17 cellular contexts compared by ENCODE assay signal in genomic region chr3:132469326-132469725, GRCh38. TPM values are rescaled to one million over a fixed set of nuclear protein-coding genes. Genes with fewer than 3 reads are reported as not detected.
A peak's percentile ranks its signal among the peaks of the same experiment; 100 is the strongest.
DNase-seq lines count a peak whose midpoint lies in the region; ATAC-seq and TF ChIP-seq lines count a peak whose summit lies in the region.
"Had no signal": no experiment of that assay in that cellular context is flagged by ENCODE, and none has a peak within 500 bp of the region (broad histone marks: within the 10 kb centered on the region; RNA-seq: fewer than 3 reads in every experiment).

No MANE protein-coding gene starts in this region.

- H3K27ac Mint-ChIP-seq in activated CD8-positive, alpha-beta memory T cell treated with anti-CD3 and anti-CD28 coated beads, Interleukin-2, amount 10 ng/mL, durations not matched to agents 7 days and 5 days, result peak overlapping the region; percentile 43
- peak overlapping the region; percentile 46; the same call in 1 of the 2 replicates for H3K27ac Mint-ChIP-seq in WTC11
- H3K27ac Mint-ChIP-seq in neural crest cell (ENCODE audit: unreplicated experiment), result peak overlapping the region; percentile 64
- H3K27ac Mint-ChIP-seq in T-helper 17 cell, result no peak overlapping the region
- H3K27ac Mint-ChIP-seq: B cell; CD8-positive, alpha-beta T cell; H9 had no signal

- H3K9me3 Mint-ChIP-seq in activated CD8-positive, alpha-beta memory T cell treated with anti-CD3 and anti-CD28 coated beads, Interleukin-2, amount 10 ng/mL, durations not matched to agents 7 days and 5 days (ENCODE audit: low read depth), result peaks cover 2% of the 10 kb centered on the region
- H3K9me3 Mint-ChIP-seq in WTC11 (peaks cover 3% of the 10 kb centered on the region; the same call in 1 of the 2 replicates), neural crest cell (peaks cover 2% of the 10 kb centered on the region)
- H3K9me3 Mint-ChIP-seq: CD8-positive, alpha-beta T cell had no signal

- no peak for DNase-seq in activated CD8-positive, alpha-beta memory T cell treated with anti-CD3 and anti-CD28 coated beads, Interleukin-2, amount 10 ng/mL, durations not matched to agents 7 days and 5 days
- no peak for DNase-seq in activated CD8-positive, alpha-beta memory T cell treated with anti-CD3 and anti-CD28 coated beads for 24 hours
- DNase-seq in WTC11 (ENCODE audit: low spot score), result no peak
- no peak for DNase-seq in neural crest cell (ENCODE audit: low read depth, low spot score)
- no peak for DNase-seq in epidermal melanocyte (ENCODE audit: insufficient read length, low spot score)
- DNase-seq in T-helper 17 cell, result no peak
- no peak for DNase-seq in dedifferentiated amniotic fluid mesenchymal stem cell (ENCODE audit: extremely low spot score)
- no peak for DNase-seq in HT-29 (ENCODE audit: low spot score)
- DNase-seq: Calu3; CD8-positive, alpha-beta T cell; DMS 273 treated with DMSO at 0.1 percent for 48 hours; DMS53; DND-41; EL; H9 had no signal

- no peaks in the 10 kb centered on the region for H3K9me3 ChIP-seq in T-helper 17 cell (ENCODE audit: control insufficient read depth, low read length, poor library complexity, severe bottlenecking)

- H3K4me3 Mint-ChIP-seq in activated CD8-positive, alpha-beta memory T cell treated with anti-CD3 and anti-CD28 coated beads, Interleukin-2, amount 10 ng/mL, durations not matched to agents 7 days and 5 days, result no peak overlapping the region
- H3K4me3 Mint-ChIP-seq in WTC11 (no peak overlapping the region), neural crest cell (no peak overlapping the region), T-helper 17 cell (no peak overlapping the region)
- H3K4me3 Mint-ChIP-seq: B cell; CD8-positive, alpha-beta T cell; H9 had no signal

- TF ChIP-seq CTCF in WTC11 (IDR thresholded peaks at IDR 0.05), result no peak
- no peak for TF ChIP-seq CTCF in neural crest cell (conservative IDR thresholded peaks at IDR 0.05)

- POLR2A ChIA-PET in WTC11 (lab: Charles Lee), result no interaction called here

- ATAC-seq in activated CD8-positive, alpha-beta memory T cell treated with anti-CD3 and anti-CD28 coated beads, Interleukin-2, amount 10 ng/mL, durations not matched to agents 7 days and 5 days, result no peak
- ATAC-seq in WTC11 (no peak), T-helper 17 cell (no peak)
- ATAC-seq: CD8-positive, alpha-beta T cell; GM12878 had no signal

- peaks cover 31% of the 10 kb centered on the region for H3K36me3 Mint-ChIP-seq in activated CD8-positive, alpha-beta memory T cell treated with anti-CD3 and anti-CD28 coated beads, Interleukin-2, amount 10 ng/mL, durations not matched to agents 7 days and 5 days
- peaks cover 63% of the 10 kb centered on the region for H3K36me3 Mint-ChIP-seq in WTC11
- H3K36me3 Mint-ChIP-seq in neural crest cell (ENCODE audit: low read depth), result peaks cover 34% of the 10 kb centered on the region
- peaks cover 2% of the 10 kb centered on the region for H3K36me3 Mint-ChIP-seq in T-helper 17 cell (ENCODE audit: low read depth)

- no peaks in the 10 kb centered on the region for H3K27me3 Mint-ChIP-seq in activated CD8-positive, alpha-beta memory T cell treated with anti-CD3 and anti-CD28 coated beads, Interleukin-2, amount 10 ng/mL, durations not matched to agents 7 days and 5 days
- H3K27me3 Mint-ChIP-seq in WTC11 (ENCODE audit: low read depth), result no peaks in the 10 kb centered on the region
- H3K27me3 Mint-ChIP-seq in neural crest cell (ENCODE audit: low read depth), result no peaks in the 10 kb centered on the region
- H3K27me3 Mint-ChIP-seq in T-helper 17 cell, result no peaks in the 10 kb centered on the region
- H3K27me3 Mint-ChIP-seq: B cell had no signal

- CTCF ChIA-PET in activated CD8-positive, alpha-beta memory T cell treated with anti-CD3 and anti-CD28 coated beads, Interleukin-2, amount 10 ng/mL, durations not matched to agents 7 days and 5 days (lab: Charles Lee), result no interaction called here
- CTCF ChIA-PET in WTC11 (lab: Charles Lee), result no interaction called here

- no peaks in the 10 kb centered on the region for H3K4me1 Mint-ChIP-seq in activated CD8-positive, alpha-beta memory T cell treated with anti-CD3 and anti-CD28 coated beads, Interleukin-2, amount 10 ng/mL, durations not matched to agents 7 days and 5 days
- peaks cover 9% of the 10 kb centered on the region for H3K4me1 Mint-ChIP-seq in WTC11
- H3K4me1 Mint-ChIP-seq in neural crest cell, result peaks cover 9% of the 10 kb centered on the region
- H3K4me1 Mint-ChIP-seq in T-helper 17 cell, result no peaks in the 10 kb centered on the region
- H3K4me1 Mint-ChIP-seq: B cell had no signal

TF ChIP-seq in WTC11, 78 proteins besides CTCF, POLR2A, EP300 and RAD21:
- TF ChIP-seq ZNF671 (CRISPR knock-in tag; IDR thresholded peaks at IDR 0.05) (no peak), JUN (CRISPR knock-in tag; IDR thresholded peaks at IDR 0.05) (no peak)

RNA-seq across cellular contexts. Expression of gene DNAJC13, which starts 52.0 kb away (rescaled TPM):
- 10 to 100 TPM; 39.3 to 40.1 TPM for total RNA-seq in activated CD8-positive, alpha-beta memory T cell treated with anti-CD3 and anti-CD28 coated beads, Interleukin-2, amount 10 ng/mL, durations not matched to agents 7 days and 5 days
- total RNA-seq in WTC11 (2021), result 23.8 to 28.5 TPM (median 25.0 TPM) in 3 replicates
- 36.0 and 37.2 TPM in 2 replicates for total RNA-seq in neural crest cell
- total RNA-seq in T-helper 17 cell, result 10 to 100 TPM; 26.1 to 30.7 TPM
- total RNA-seq in HT-29 (2014; rRNA removed; shearing (Covaris generic)), result 12.8 TPM in 2 replicates
